In genomic region chr12:7059780-7060179, GRCh38 we compare ENCODE assay signal across 13 cellular contexts. TPM values are rescaled to one million over a fixed set of nuclear protein-coding genes. Genes with fewer than 3 reads are reported as not detected.
A peak's percentile ranks its signal among the peaks of the same experiment; 100 is the strongest.
DNase-seq lines count a peak whose midpoint lies in the region; ATAC-seq, FAIRE-seq and TF ChIP-seq lines count a peak whose summit lies in the region.
"Had no signal": no experiment of that assay in that cellular context is flagged by ENCODE, and none has a peak within 500 bp of the region (broad histone marks: within the 10 kb centered on the region; RNA-seq: fewer than 3 reads in every experiment).

No MANE protein-coding gene starts in this region.

- H2BK120ac ChIP-seq in neuronal stem cell (ENCODE audit: low read depth, low read length) = no peak overlapping the region

- H2BK15ac ChIP-seq in neuronal stem cell (ENCODE audit: low read length) = no peak overlapping the region

- peak overlapping the region; percentile 39 for H3K4me2 ChIP-seq in keratinocyte (ENCODE audit: control insufficient read depth, extremely low read depth, insufficient read depth, low read depth, low read length)
- no peak overlapping the region for H3K4me2 ChIP-seq in neuronal stem cell (ENCODE audit: insufficient read depth, low read length, poor library complexity, severe bottlenecking)

- H3K4me1 ChIP-seq in body of pancreas (peaks cover 17% of the 10 kb centered on the region), keratinocyte (ENCODE audit: control insufficient read depth, extremely low read depth, insufficient read depth, low read length) (peaks cover 5% of the 10 kb centered on the region), psoas muscle (peaks cover 4% of the 10 kb centered on the region), upper lobe of left lung (peaks cover 6 to 23% (median 13%) of the 10 kb centered on the region in 4 donors), neuronal stem cell (ENCODE audit: control insufficient read depth in 2 of 2, insufficient read depth in 1 of 2, low read depth in 1 of 2, low read length in 2 of 2) (peaks cover 0 to 5% of the 10 kb centered on the region in 2 donors)

- H3K36me3 ChIP-seq in body of pancreas (replicated peaks in 1 of 2; ENCODE audit: insufficient read depth in 1 of 2, low read depth in 2 of 2) (no peaks in the 10 kb centered on the region), keratinocyte (ENCODE audit: control insufficient read depth in 2 of 2, extremely low read depth in 1 of 2, insufficient read depth in 2 of 2, low read length in 2 of 2) (no peaks in the 10 kb centered on the region), psoas muscle (ENCODE audit: insufficient read depth in 1 of 2, low read depth in 1 of 2) (peaks cover 0 to 26% of the 10 kb centered on the region in 2 donors), upper lobe of left lung (no peaks in the 10 kb centered on the region), neuronal stem cell (replicated peaks in 1 of 2; ENCODE audit: control insufficient read depth in 2 of 2, insufficient read depth in 2 of 2, low read length in 2 of 2) (no peaks in the 10 kb centered on the region)

- no peak for FAIRE-seq in keratinocyte (lab: Jason Lieb, UNC)
- FAIRE-seq: GM12892 had no signal

- H2BK5ac ChIP-seq in neuronal stem cell (ENCODE audit: low read length) = no peak overlapping the region

- TF ChIP-seq POLR2A in body of pancreas (IDR thresholded peaks at IDR 0.05) = no peak
- TF ChIP-seq POLR2A in upper lobe of left lung (IDR thresholded peaks at IDR 0.05) = no peak

- H3K79me1 ChIP-seq in neuronal stem cell (ENCODE audit: low read depth, low read length) = no peaks in the 10 kb centered on the region

- no peak overlapping the region for H4K8ac ChIP-seq in neuronal stem cell (ENCODE audit: low read depth, low read length)

- no peak overlapping the region for H4K91ac ChIP-seq in neuronal stem cell (ENCODE audit: low read depth, low read length, poor library complexity)

- no peak overlapping the region for H2AK5ac ChIP-seq in neuronal stem cell (ENCODE audit: low read depth, low read length)

- peak overlapping the region; percentile 17 for H3K9ac ChIP-seq in keratinocyte (ENCODE audit: control insufficient read depth, extremely low read depth, insufficient read depth, low read length)
- no peak overlapping the region for H3K9ac ChIP-seq in neuronal stem cell (ENCODE audit: low read depth, low read length, poor library complexity)

- H3K4ac ChIP-seq in neuronal stem cell (ENCODE audit: low read length) = no peak overlapping the region

- dilution Hi-C loops in keratinocyte (cut with MboI; ENCODE audit: extremely low pct_ligation_motif_present, low sequenced_read_pairs) = no loop called here

- intact Hi-C loops in body of pancreas (cut with DNase I) = no loop called here
- intact Hi-C loops in psoas muscle (cut with DNase I) = loop anchor here (1.0 to 5.0 kb wide), 5 partner anchors 33 to 578 kb away; partner anchors contain the start of genes C1R (in 2 of the 2), C1RL (in 2 of the 2) and PEX5 (in 1 of the 2)

- no peak for TF ChIP-seq EP300 in upper lobe of left lung (IDR thresholded peaks at IDR 0.05)

- WGBS in body of pancreas, 2 donors = 39 to 40% methylated on average over 4 of the region's 4 CpGs
- 93 to 95% (median 94%) methylated on average over 4 of the region's 4 CpGs for WGBS in psoas muscle, 3 donors
- WGBS in upper lobe of left lung, 2 donors = 88% methylated on average over 4 of the region's 4 CpGs
- no CpG with 5 or more reads among the region's 4 CpGs for WGBS in neuronal stem cell (ENCODE audit: extremely low coverage in 2 of 2, insufficient read length in 2 of 2, insufficient replicate concordance in 1 of 2), 2 donors

- ATAC-seq in body of pancreas (no peak), psoas muscle (no peak), upper lobe of left lung (ENCODE audit: low FRiP score in 2 of 2) (no peak), HG02981 (IDR thresholded peaks at IDR 0.05; ENCODE audit: unreplicated experiment) (no peak)
- ATAC-seq: activated naive CD8-positive, alpha-beta T cell treated with anti-CD3 and anti-CD28 coated beads, Interleukin-2, amount 50 U/mL, for 24 hours had no signal

- no peak overlapping the region for H3K23ac ChIP-seq in neuronal stem cell (ENCODE audit: low read depth, low read length, poor library complexity)

- H3K27ac ChIP-seq in body of pancreas (peak overlapping the region in 3 of 4 donors; percentile 38 to 76 (median 57)), keratinocyte (ENCODE audit: control insufficient read depth, insufficient read depth, low read length) (no peak overlapping the region), psoas muscle (peak overlapping the region; percentile 69), upper lobe of left lung (peak overlapping the region; percentile 59 to 85 (median 67)), neuronal stem cell (replicated peaks; ENCODE audit: low read length) (no peak overlapping the region)

- H2BK12ac ChIP-seq in neuronal stem cell (ENCODE audit: low read length) = no peak overlapping the region

- H3K9me3 ChIP-seq in body of pancreas (no peaks in the 10 kb centered on the region), keratinocyte (ENCODE audit: control insufficient read depth, low read depth, low read length) (no peaks in the 10 kb centered on the region), psoas muscle (no peaks in the 10 kb centered on the region), upper lobe of left lung (no peaks in the 10 kb centered on the region), neuronal stem cell (replicated peaks in 1 of 2; ENCODE audit: control insufficient read depth in 2 of 2, insufficient read depth in 1 of 2, low read depth in 1 of 2, low read length in 2 of 2) (no peaks in the 10 kb centered on the region)

- no peaks in the 10 kb centered on the region for H4K20me1 ChIP-seq in keratinocyte (ENCODE audit: control insufficient read depth, extremely low read depth, insufficient read depth, low read length)

- DNase-seq in body of pancreas = no peak
- DNase-seq in keratinocyte (ENCODE audit: low read depth, low spot score) = no peak
- DNase-seq in psoas muscle = no peak
- DNase-seq in upper lobe of left lung = no peak
- no peak for DNase-seq in NOMO-1 treated with DMSO at 0.1 percent for 48 hours (lab: John Stamatoyannopoulos, UW; ENCODE audit: unreplicated experiment)
- DNase-seq in neuronal stem cell (ENCODE audit: low spot score) = no peak
- DNase-seq: activated naive CD8-positive, alpha-beta T cell treated with anti-CD3 and anti-CD28 coated beads, Interleukin-2, amount 50 U/mL, for 24 hours; cerebellar nuclear complex; GF-D8; NCI-H345; SHP77 treated with DMSO at 0.1 percent for 48 hours had no signal

- H3K27me3 ChIP-seq in body of pancreas (no peaks in the 10 kb centered on the region), keratinocyte (ENCODE audit: control insufficient read depth, extremely low read depth, insufficient read depth, low read length) (no peaks in the 10 kb centered on the region), psoas muscle (ENCODE audit: insufficient read depth in 3 of 3, low read length in 2 of 3) (no peaks in the 10 kb centered on the region), upper lobe of left lung (no peaks in the 10 kb centered on the region), neuronal stem cell (ENCODE audit: control insufficient read depth in 3 of 3, insufficient read depth in 3 of 3, low read depth in 1 of 3, low read length in 3 of 3) (no peaks in the 10 kb centered on the region)

- no peaks in the 10 kb centered on the region for H3K9me1 ChIP-seq in keratinocyte (ENCODE audit: control insufficient read depth, extremely low read depth, insufficient read depth, low read length)

- TF ChIP-seq CTCF in body of pancreas (IDR thresholded peaks at IDR 0.05) (no peak), keratinocyte (optimal IDR thresholded peaks at IDR 0.05 in 1 of 3, IDR thresholded peaks at IDR 0.05 in 1 of 3, conservative IDR thresholded peaks at IDR 0.05 in 1 of 3; ENCODE audit: extremely low read depth in 1 of 3, insufficient read depth in 2 of 3, low read length in 3 of 3) (no peak), psoas muscle (IDR thresholded peaks at IDR 0.05) (no peak), upper lobe of left lung (IDR thresholded peaks at IDR 0.05) (no peak)

- H3K4me3 ChIP-seq in body of pancreas (no peak overlapping the region), keratinocyte (ENCODE audit: control insufficient read depth in 2 of 3, extremely low read depth in 1 of 3, insufficient read depth in 2 of 3, low read depth in 1 of 3, low read length in 3 of 3) (no peak overlapping the region), psoas muscle (no peak overlapping the region), upper lobe of left lung (no peak overlapping the region), neuronal stem cell (ENCODE audit: low read length in 2 of 2) (no peak overlapping the region)

- no peak overlapping the region for H3K18ac ChIP-seq in neuronal stem cell (ENCODE audit: low read length)

- H3K79me2 ChIP-seq in keratinocyte (ENCODE audit: control insufficient read depth, insufficient read depth, low read length) = no peaks in the 10 kb centered on the region

- no peak overlapping the region for H3K14ac ChIP-seq in neuronal stem cell (ENCODE audit: low read length)

- no peak overlapping the region for H2AFZ ChIP-seq in keratinocyte (ENCODE audit: control insufficient read depth, low read length)
- no peak overlapping the region for H2AFZ ChIP-seq in neuronal stem cell (ENCODE audit: low read length)

RNA-seq across cellular contexts. Expression of gene C1S, which starts 0.7 kb away (rescaled TPM):
- 100 to 1,000 TPM; 105 to 157 TPM for total RNA-seq in body of pancreas
- 1.9 to 6.0 TPM (median 2.6 TPM) in 3 replicates for polyA plus RNA-seq in keratinocyte
- polyA plus RNA-seq in keratinocyte (2011; ENCODE audit: low read depth) = 1.1 TPM
- 0.62 and 0.90 TPM in 2 replicates for polyA plus RNA-seq in keratinocyte (2011; cell fraction: cytosol; rRNA removed)
- polyA plus RNA-seq in keratinocyte (2011; cell fraction: nucleus; rRNA removed) = 6.7 and 6.9 TPM in 2 replicates
- 1.3 and 2.4 TPM in 2 replicates for polyA plus RNA-seq in keratinocyte (2012; ENCODE audit: low replicate concordance)
- 1.1 to 4.4 TPM (median 3.7 TPM) in 3 replicates for polyA minus RNA-seq in keratinocyte
- polyA minus RNA-seq in keratinocyte (2011; cell fraction: cytosol; rRNA and poly(A)+ RNA removed) = 3.3 TPM
- polyA minus RNA-seq in keratinocyte (2011; cell fraction: nucleus; rRNA and poly(A)+ RNA removed) = 4.6 and 6.1 TPM in 2 replicates
- total RNA-seq in psoas muscle = 10 to 100 TPM; 49.0 to 98.5 (median 75.6) TPM
- 10 to 100 TPM; 35.9 to 44.4 (median 38.2) TPM for polyA plus RNA-seq in psoas muscle
- 100 to 1,000 TPM; 146 to 338 (median 208) TPM for total RNA-seq in upper lobe of left lung
- polyA plus RNA-seq in neuronal stem cell (2013, experiment 1 of 2) = 1.7 TPM
- 2.0 TPM for polyA plus RNA-seq in neuronal stem cell (2013, experiment 2 of 2)

RNA-seq across cellular contexts. Expression of gene C1R, which starts 32.5 kb away (rescaled TPM):
- total RNA-seq in body of pancreas (100 to 1,000 TPM; 113 to 133 TPM), psoas muscle (10 to 100 TPM; 63.2 to 70.9 (median 68.1) TPM), upper lobe of left lung (100 to 1,000 TPM; 116 to 410 (median 210) TPM)
- polyA plus RNA-seq in keratinocyte (2.8 to 8.0 TPM (median 3.2 TPM) in 3 replicates), psoas muscle (10 to 100 TPM; 32.4 to 58.4 (median 44.5) TPM)
- polyA plus RNA-seq in keratinocyte (2011; ENCODE audit: low read depth) = 0.52 TPM
- 1.3 and 1.7 TPM in 2 replicates for polyA plus RNA-seq in keratinocyte (2011; cell fraction: cytosol; rRNA removed)
- 3.8 and 4.6 TPM in 2 replicates for polyA plus RNA-seq in keratinocyte (2011; cell fraction: nucleus; rRNA removed)
- polyA plus RNA-seq in keratinocyte (2012; ENCODE audit: low replicate concordance) = 0.85 and 2.5 TPM in 2 replicates
- polyA minus RNA-seq in keratinocyte = 1.8 to 11.9 TPM (median 5.3 TPM) in 3 replicates
- 1.5 TPM for polyA minus RNA-seq in keratinocyte (2011; cell fraction: cytosol; rRNA and poly(A)+ RNA removed)
- 2.6 and 4.3 TPM in 2 replicates for polyA minus RNA-seq in keratinocyte (2011; cell fraction: nucleus; rRNA and poly(A)+ RNA removed)
- polyA plus RNA-seq in neuronal stem cell (2013, experiment 1 of 2) = 7.2 TPM
- 7.5 TPM for polyA plus RNA-seq in neuronal stem cell (2013, experiment 2 of 2)

RNA-seq across cellular contexts. Expression of gene LPCAT3, which starts 41.5 kb away (rescaled TPM):
- total RNA-seq in body of pancreas = 10 to 100 TPM; 21.5 to 39.6 TPM
- polyA plus RNA-seq in keratinocyte = 51.0 to 69.1 TPM (median 52.0 TPM) in 3 replicates
- polyA plus RNA-seq in keratinocyte (2011; ENCODE audit: low read depth) = 9.8 TPM
- 25.7 and 31.1 TPM in 2 replicates for polyA plus RNA-seq in keratinocyte (2011; cell fraction: cytosol; rRNA removed)
- 72.8 and 75.6 TPM in 2 replicates for polyA plus RNA-seq in keratinocyte (2011; cell fraction: nucleus; rRNA removed)
- 23.5 and 30.6 TPM in 2 replicates for polyA plus RNA-seq in keratinocyte (2012; ENCODE audit: low replicate concordance)
- 34.8 to 57.9 TPM (median 57.1 TPM) in 3 replicates for polyA minus RNA-seq in keratinocyte
- polyA minus RNA-seq in keratinocyte (2011; cell fraction: cytosol; rRNA and poly(A)+ RNA removed) = 28.6 TPM
- 37.1 and 47.5 TPM in 2 replicates for polyA minus RNA-seq in keratinocyte (2011; cell fraction: nucleus; rRNA and poly(A)+ RNA removed)
- total RNA-seq in psoas muscle = 10 to 100 TPM; 24.0 to 56.5 (median 41.6) TPM
- polyA plus RNA-seq in psoas muscle = 10 to 100 TPM; 13.9 to 26.2 (median 17.4) TPM
- total RNA-seq in upper lobe of left lung = 100 to 1,000 TPM in 1 of 6 donors, 10 to 100 TPM in 5; 56.3 to 110 (median 84.1) TPM
- 23.8 TPM for polyA plus RNA-seq in neuronal stem cell (2013, experiment 1 of 2)
- 23.7 TPM for polyA plus RNA-seq in neuronal stem cell (2013, experiment 2 of 2)

RNA-seq across cellular contexts. Expression of gene C1RL, which starts 49.2 kb away (rescaled TPM):
- total RNA-seq in body of pancreas (10 to 100 TPM; 64.6 to 99.6 TPM), psoas muscle (10 to 100 TPM; 14.6 to 17.0 (median 15.5) TPM), upper lobe of left lung (100 to 1,000 TPM in 1 of 6 donors, 10 to 100 TPM in 5; 55.9 to 224 (median 82.7) TPM)
- polyA plus RNA-seq in keratinocyte (8.5 to 13.5 TPM (median 9.3 TPM) in 3 replicates), psoas muscle (1 to 10 TPM; 2.7 to 6.2 (median 5.1) TPM)
- polyA plus RNA-seq in keratinocyte (2011; ENCODE audit: low read depth) = 3.0 TPM
- 7.5 and 8.4 TPM in 2 replicates for polyA plus RNA-seq in keratinocyte (2011; cell fraction: cytosol; rRNA removed)
- polyA plus RNA-seq in keratinocyte (2011; cell fraction: nucleus; rRNA removed) = 24.4 and 33.2 TPM in 2 replicates
- 8.3 and 9.9 TPM in 2 replicates for polyA plus RNA-seq in keratinocyte (2012; ENCODE audit: low replicate concordance)
- polyA minus RNA-seq in keratinocyte = 14.8 to 24.6 TPM (median 21.7 TPM) in 3 replicates
- polyA minus RNA-seq in keratinocyte (2011; cell fraction: cytosol; rRNA and poly(A)+ RNA removed) = 17.8 TPM
- 17.9 and 28.6 TPM in 2 replicates for polyA minus RNA-seq in keratinocyte (2011; cell fraction: nucleus; rRNA and poly(A)+ RNA removed)
- 22.9 TPM for polyA plus RNA-seq in neuronal stem cell (2013, experiment 1 of 2)
- 21.6 TPM for polyA plus RNA-seq in neuronal stem cell (2013, experiment 2 of 2)

Comparison
In these comparisons a context has a peak if more than half of its experiments do, and no peak if none do; other contexts are left out.
1. H3K27ac ChIP-seq: peak in body of pancreas (3 of 4), psoas muscle (single experiment) and upper lobe of left lung (4 of 4); none in keratinocyte (single experiment) and neuronal stem cell (single experiment).